ENCODE assay signal across 8 cellular contexts in the genomic region with DNA sequence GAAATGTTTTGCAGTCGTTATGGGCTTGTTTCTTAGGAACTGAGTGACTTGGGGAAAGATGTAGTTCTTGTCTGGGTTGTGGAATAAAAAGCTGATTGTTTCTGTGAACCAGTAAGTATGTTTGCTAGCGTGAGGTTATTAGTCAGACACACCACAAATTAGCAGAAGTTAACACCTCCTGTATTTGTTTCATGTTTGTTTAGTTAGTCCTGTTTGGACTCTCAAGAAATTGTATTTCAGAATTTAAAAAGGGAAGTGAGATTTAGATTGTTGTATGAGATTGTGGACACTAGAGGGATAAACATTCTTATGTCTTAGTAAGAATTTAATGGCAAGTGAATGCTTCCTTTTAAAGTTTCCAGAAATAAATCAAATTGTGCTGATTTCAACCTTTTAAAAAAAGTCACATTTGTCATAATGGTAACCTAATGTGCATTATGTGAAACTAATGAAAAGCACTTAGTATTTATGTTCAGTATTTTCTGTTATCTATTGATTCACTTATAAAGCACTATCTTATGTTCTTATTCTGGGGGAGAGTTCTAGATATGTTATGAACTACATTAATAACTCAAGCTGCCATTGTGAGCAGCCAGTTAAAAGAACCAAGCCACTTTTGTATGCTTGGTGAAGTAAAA. TPM values are rescaled to one million over a fixed set of nuclear protein-coding genes. Genes with fewer than 3 reads are reported as not detected.
DNase-seq lines count a peak whose midpoint lies in the region; ATAC-seq and TF ChIP-seq lines count a peak whose summit lies in the region.

No MANE protein-coding gene starts in this region.

- H3K9me3 ChIP-seq in adipocyte (ENCODE audit: control insufficient read depth, low read length), result no peaks in the 10 kb centered on the region

- TF ChIP-seq CTCF in natural killer cell (IDR thresholded peaks at IDR 0.05), result peak; percentile 26

- intact Hi-C loops in Right ventricle myocardium superior (cut with DNase I) (no loop called here), left ventricle myocardium superior (cut with micrococcal nuclease) (no loop called here), natural killer cell (cut with micrococcal nuclease) (no loop called here)

- DNase-seq in Right ventricle myocardium superior, result no peak
- no peak for DNase-seq in left ventricle myocardium superior
- peak; percentile 60 for DNase-seq in adipocyte (ENCODE audit: low read depth)
- no peak for DNase-seq in natural killer cell
- no peak for DNase-seq in NCI-H1417 (lab: John Stamatoyannopoulos, UW)
- no peak for DNase-seq in DMS79 treated with DMSO at 0.1 percent for 48 hours (lab: John Stamatoyannopoulos, UW)
- DNase-seq in activated gamma-delta T cell treated with Interleukin-2 at 50 U/mL for 16 hours, result no peak

- no peaks in the 10 kb centered on the region for H3K9me3 Mint-ChIP-seq in natural killer cell

- H3K27ac Mint-ChIP-seq in natural killer cell, result peak overlapping the region; percentile 53 to 80

- H3K4me1 Mint-ChIP-seq in natural killer cell, result peaks cover 39 to 53% of the 10 kb centered on the region in 2 donors

- ATAC-seq in Right ventricle myocardium superior (ENCODE audit: poor library complexity) (peak; percentile 34), left ventricle myocardium superior (no peak), HG03139 (IDR thresholded peaks at IDR 0.05; ENCODE audit: unreplicated experiment) (peak; percentile 92), natural killer cell (peak; percentile 49 to 65 (median 63))

- H3K4me3 Mint-ChIP-seq in natural killer cell, result peak overlapping the region; percentile 35

- peaks cover 7% of the 10 kb centered on the region for H3K36me3 Mint-ChIP-seq in natural killer cell

- no peak overlapping the region for H3K4me3 ChIP-seq in adipocyte (ENCODE audit: low read length)

- no peaks in the 10 kb centered on the region for H3K27me3 ChIP-seq in adipocyte (replicated peaks; ENCODE audit: control insufficient read depth, insufficient read depth, low read length)

- peaks cover 20% of the 10 kb centered on the region for H3K36me3 ChIP-seq in adipocyte (ENCODE audit: control insufficient read depth, insufficient read depth, low read length, severe bottlenecking)

- no peaks in the 10 kb centered on the region for H3K27me3 Mint-ChIP-seq in natural killer cell (ENCODE audit: low read depth in 2 of 2)

- H3K9ac ChIP-seq in adipocyte (ENCODE audit: low read length), result peak overlapping the region; percentile 6

- peaks cover 12% of the 10 kb centered on the region for H3K4me1 ChIP-seq in adipocyte (ENCODE audit: control insufficient read depth, insufficient read depth, low read length)

RNA-seq across cellular contexts. Expression of a gene that starts 25.6 kb away (rescaled TPM):
- 7.5 TPM for total RNA-seq in Right ventricle myocardium superior
- total RNA-seq in left ventricle myocardium superior, result 7.7 TPM
- 10 to 100 TPM; 19.8 to 79.3 (median 28.0) TPM for total RNA-seq in natural killer cell

RNA-seq across cellular contexts. Expression of a gene that starts 47.1 kb away (rescaled TPM):
- total RNA-seq in Right ventricle myocardium superior (13.1 TPM), left ventricle myocardium superior (15.7 TPM), natural killer cell (10 to 100 TPM; 12.3 to 19.6 (median 13.1) TPM)
